Comparison of ENCODE assay signal across 20 cellular contexts in genomic region chr19:18392936-18393335, GRCh38. TPM values are rescaled to one million over a fixed set of nuclear protein-coding genes. Genes with fewer than 3 reads are reported as not detected.
DNase-seq lines count a peak whose midpoint lies in the region; ATAC-seq and TF ChIP-seq lines count a peak whose summit lies in the region.
"Had no signal": no experiment of that assay in that cellular context is flagged by ENCODE, and none has a peak within 500 bp of the region (broad histone marks: within the 10 kb centered on the region; RNA-seq: fewer than 3 reads in every experiment).

No MANE protein-coding gene starts in this region.

- H3K36me3 ChIP-seq in left ventricle myocardium inferior (no peaks in the 10 kb centered on the region), lower lobe of right lung (peaks cover 7% of the 10 kb centered on the region), upper lobe of left lung (no peaks in the 10 kb centered on the region)
- H3K36me3 ChIP-seq: ascending aorta, cardiac muscle cell, prostate gland, thyroid gland had no signal

- no peak for TF ChIP-seq CTCF in left ventricle myocardium inferior (IDR thresholded peaks at IDR 0.05; ENCODE audit: borderline replicate concordance)
- no peak for TF ChIP-seq CTCF in lower lobe of right lung (IDR thresholded peaks at IDR 0.05)
- TF ChIP-seq CTCF in upper lobe of left lung (IDR thresholded peaks at IDR 0.05) = no peak

- H3K4me3 ChIP-seq in left ventricle myocardium inferior = peak overlapping the region; percentile 15
- no peak overlapping the region for H3K4me3 ChIP-seq in right cardiac atrium (ENCODE audit: low read length)
- peak overlapping the region; percentile 38 for H3K4me3 ChIP-seq in lower lobe of right lung
- peak overlapping the region in 2 of 4 donors; percentile 1 to 52 for H3K4me3 ChIP-seq in upper lobe of left lung
- H3K4me3 ChIP-seq: ascending aorta, cardiac muscle cell, GM23338, prostate gland, thyroid gland had no signal

- peak overlapping the region; percentile 50 for H3K27ac ChIP-seq in left ventricle myocardium inferior (replicated peaks)
- no peak overlapping the region for H3K27ac ChIP-seq in right cardiac atrium (ENCODE audit: low read length)
- peak overlapping the region; percentile 65 for H3K27ac ChIP-seq in lower lobe of right lung
- peak overlapping the region; percentile 67 to 75 (median 74) for H3K27ac ChIP-seq in upper lobe of left lung
- H3K27ac ChIP-seq: ascending aorta, cardiac muscle cell, prostate gland, thyroid gland, VCaP had no signal

- TF ChIP-seq POLR2A in upper lobe of left lung (IDR thresholded peaks at IDR 0.05) = no peak

- H3K9me3 ChIP-seq in left ventricle myocardium inferior (replicated peaks) = peaks cover 4% of the 10 kb centered on the region
- H3K9me3 ChIP-seq in right cardiac atrium (ENCODE audit: control insufficient read depth, low read length) = no peaks in the 10 kb centered on the region
- H3K9me3 ChIP-seq in lower lobe of right lung = no peaks in the 10 kb centered on the region
- no peaks in the 10 kb centered on the region for H3K9me3 ChIP-seq in upper lobe of left lung
- H3K9me3 ChIP-seq: ascending aorta, prostate gland, thyroid gland had no signal

- intact Hi-C loops in left ventricle myocardium inferior (cut with micrococcal nuclease) = no loop called here
- intact Hi-C loops in right cardiac atrium (cut with DNase I) = loop anchor here in 1 of 4 donors (10.0 kb wide), 1 partner anchor 118 kb away; the partner anchor contains the start of gene IQCN
- intact Hi-C loops in lower lobe of right lung (cut with DNase I) = loop anchor here (10.0 kb wide), 1 partner anchor 48 kb away; the partner anchor contains the start of gene PGPEP1

- H3K27me3 ChIP-seq in left ventricle myocardium inferior (ENCODE audit: low read depth) (peaks cover 19% of the 10 kb centered on the region), right cardiac atrium (ENCODE audit: control insufficient read depth, insufficient read depth) (no peaks in the 10 kb centered on the region), lower lobe of right lung (ENCODE audit: low read depth) (peaks cover 18% of the 10 kb centered on the region), upper lobe of left lung (no peaks in the 10 kb centered on the region)
- H3K27me3 ChIP-seq: thyroid gland had no signal

- H3K4me1 ChIP-seq in left ventricle myocardium inferior = peaks cover 25% of the 10 kb centered on the region
- H3K4me1 ChIP-seq in right cardiac atrium (ENCODE audit: control insufficient read depth, insufficient read depth, low read length) = no peaks in the 10 kb centered on the region
- peaks cover 39% of the 10 kb centered on the region for H3K4me1 ChIP-seq in lower lobe of right lung
- H3K4me1 ChIP-seq in upper lobe of left lung = peaks cover 9 to 30% (median 20%) of the 10 kb centered on the region in 4 donors

- DNase-seq in left ventricle myocardium inferior = no peak
- DNase-seq in right cardiac atrium = no peak
- no peak for DNase-seq in lower lobe of right lung
- DNase-seq in upper lobe of left lung = peak in 1 of 2 donors; percentile 41
- DNase-seq in retina = no peak
- no peak for DNase-seq in NCI-H1048 (lab: John Stamatoyannopoulos, UW)
- DNase-seq: activated CD4-positive, alpha-beta T cell treated with anti-CD3 and anti-CD28 coated beads for 48 hours; activated CD8-positive, alpha-beta memory T cell treated with anti-CD3 and anti-CD28 coated beads for 24 hours; activated effector memory CD4-positive, alpha-beta T cell treated with anti-CD3 and anti-CD28 coated beads, Interleukin-2, amount 50 U/mL, for 16 hours; activated naive CD8-positive, alpha-beta T cell treated with anti-CD3 and anti-CD28 coated beads, Interleukin-2, amount 10 ng/mL, durations not matched to agents 7 days and 5 days; effector memory CD8-positive, alpha-beta T cell; foreskin fibroblast; stimulated activated naive CD8-positive, alpha-beta T cell treated with anti-CD3 and anti-CD28 coated beads, Interleukin-15, Interleukin-2, amounts not matched to agents 100 U/mL and 50 U/mL, for 24 hours; thyroid gland had no signal

- no peak for TF ChIP-seq EP300 in upper lobe of left lung (IDR thresholded peaks at IDR 0.05)

- 65% methylated on average over 5 of the region's 5 CpGs for WGBS in right cardiac atrium
- 51 to 57% methylated on average over 5 of the region's 5 CpGs for WGBS in upper lobe of left lung, 2 donors

- ATAC-seq in right cardiac atrium = no peak
- peak in 1 of 2 donors; percentile 34 for ATAC-seq in lower lobe of right lung
- no peak for ATAC-seq in upper lobe of left lung (ENCODE audit: low FRiP score in 2 of 2)
- ATAC-seq: effector memory CD8-positive, alpha-beta T cell; GM23338; stimulated activated naive CD8-positive, alpha-beta T cell treated with anti-CD3 and anti-CD28 coated beads, Interleukin-15, Interleukin-2, amounts not matched to agents 100 U/mL and 50 U/mL, for 24 hours had no signal

RNA-seq across cellular contexts. Expression of gene LRRC25, which starts 4.5 kb away (rescaled TPM):
- 2.4 TPM for total RNA-seq in left ventricle myocardium inferior
- total RNA-seq in right cardiac atrium = 1 to 10 TPM; 3.1 to 4.3 (median 3.7) TPM
- polyA plus RNA-seq in right cardiac atrium = 1.5 TPM
- total RNA-seq in lower lobe of right lung = 35.4 TPM
- total RNA-seq in upper lobe of left lung = 10 to 100 TPM in 4 of 6 donors, 1 to 10 TPM in 2; 4.0 to 49.4 (median 24.0) TPM
- total RNA-seq: cardiac muscle cell, NCI-H460 had no signal
- polyA plus RNA-seq: cardiac muscle cell had no signal

RNA-seq across cellular contexts. Expression of gene GDF15, which starts 7.0 kb away (rescaled TPM):
- total RNA-seq in left ventricle myocardium inferior (0.33 TPM), right cardiac atrium (under 1 TPM in 3 of 4 donors, not detected in 1; 0.50 to 0.60 (median 0.53) TPM), lower lobe of right lung (21.2 TPM), upper lobe of left lung (100 to 1,000 TPM in 2 of 6 donors, 10 to 100 TPM in 4; 42.5 to 126 (median 68.7) TPM)
- 0.25 TPM for polyA plus RNA-seq in right cardiac atrium

RNA-seq across cellular contexts. Expression of gene SSBP4, which starts 26.3 kb away (rescaled TPM):
- total RNA-seq in left ventricle myocardium inferior = 30.8 TPM
- 10 to 100 TPM; 32.7 to 40.0 (median 37.8) TPM for total RNA-seq in right cardiac atrium
- 36.2 TPM for polyA plus RNA-seq in right cardiac atrium
- total RNA-seq in lower lobe of right lung = 65.6 TPM
- 100 to 1,000 TPM in 1 of 6 donors, 10 to 100 TPM in 5; 52.0 to 157 (median 84.1) TPM for total RNA-seq in upper lobe of left lung

RNA-seq across cellular contexts. Expression of gene ISYNA1, which starts 45.0 kb away (rescaled TPM):
- total RNA-seq in left ventricle myocardium inferior (24.1 TPM), right cardiac atrium (10 to 100 TPM; 36.9 to 55.4 (median 45.3) TPM), lower lobe of right lung (30.6 TPM), upper lobe of left lung (10 to 100 TPM; 14.5 to 55.5 (median 20.0) TPM)
- polyA plus RNA-seq in right cardiac atrium = 50.7 TPM

RNA-seq across cellular contexts. Expression of gene PGPEP1, which starts 52.5 kb away (rescaled TPM):
- total RNA-seq in left ventricle myocardium inferior (38.8 TPM), right cardiac atrium (10 to 100 TPM; 31.3 to 42.0 (median 35.0) TPM), lower lobe of right lung (40.9 TPM), upper lobe of left lung (10 to 100 TPM; 15.5 to 42.8 (median 28.1) TPM)
- 17.4 TPM for polyA plus RNA-seq in right cardiac atrium

Comparison
In these comparisons a context has a peak if more than half of its experiments do, and no peak if none do; other contexts are left out.
1. RNA of gene GDF15, which starts 7.0 kb away (total RNA-seq): 42.5 to 126 TPM in upper lobe of left lung and 21.2 TPM in lower lobe of right lung (single experiment); 0.50 to 0.60 TPM in right cardiac atrium and 0.33 TPM in left ventricle myocardium inferior (single experiment); every median in the first group is over 10 times any median in the second.